9 cellular contexts compared by ENCODE assay signal in the genomic region with DNA sequence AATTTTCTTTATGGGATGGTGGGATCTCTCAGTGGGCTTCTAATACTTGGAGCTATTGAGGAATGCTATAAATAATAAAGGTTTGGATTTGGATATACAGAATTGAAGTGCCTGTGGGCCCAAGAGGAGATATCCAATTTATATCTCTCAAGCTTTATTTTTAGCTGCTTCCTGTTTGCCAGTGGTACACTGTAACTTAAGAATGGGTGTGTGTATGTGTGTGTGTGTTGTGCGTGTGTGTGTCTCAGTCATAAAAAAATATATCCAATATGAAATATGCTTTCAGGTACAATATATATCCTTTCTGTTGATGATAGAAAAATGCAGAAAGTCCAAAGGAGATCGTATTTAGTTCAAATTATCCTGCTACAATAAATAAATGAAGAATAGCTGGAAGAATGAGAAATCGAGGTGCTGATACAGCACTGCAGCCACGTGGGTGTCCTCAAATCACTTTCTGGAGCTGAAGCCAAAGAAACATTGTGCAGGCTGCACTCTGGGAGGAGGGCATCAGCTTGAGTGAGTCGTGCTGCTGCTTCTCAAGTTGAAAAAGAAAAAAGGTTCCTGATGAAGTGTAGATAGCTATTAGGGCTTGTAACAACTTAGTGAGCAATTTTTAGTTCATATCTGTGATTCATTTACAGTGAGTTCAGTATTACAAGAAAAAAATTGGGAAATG. TPM values are rescaled to one million over a fixed set of nuclear protein-coding genes. Genes with fewer than 3 reads are reported as not detected.
DNase-seq lines count a peak whose midpoint lies in the region; ATAC-seq and TF ChIP-seq lines count a peak whose summit lies in the region.
"Had no signal": no experiment of that assay in that cellular context is flagged by ENCODE, and none has a peak within 500 bp of the region (broad histone marks: within the 10 kb centered on the region; RNA-seq: fewer than 3 reads in every experiment).

No MANE protein-coding gene starts in this region.

- ATAC-seq in GM21576 (IDR thresholded peaks at IDR 0.05; ENCODE audit: unreplicated experiment): no peak
- ATAC-seq in effector memory CD8-positive, alpha-beta T cell (replicated peaks): no peak
- ATAC-seq: activated T-helper 17 cell treated with anti-CD3 and anti-CD28 coated beads, Interleukin-2, amount 50 U/mL, for 72 hours had no signal

- H3K4me1 Mint-ChIP-seq in brain: peaks cover 47% of the 10 kb centered on the region
- peaks cover 59% of the 10 kb centered on the region for H3K4me1 Mint-ChIP-seq in type B pancreatic cell (ENCODE audit: unreplicated experiment)
- H3K4me1 Mint-ChIP-seq in effector memory CD8-positive, alpha-beta T cell (ENCODE audit: low read depth in 2 of 2): peaks cover 0 to 2% of the 10 kb centered on the region in 2 donors
- H3K4me1 Mint-ChIP-seq: activated T-helper 17 cell treated with anti-CD3 and anti-CD28 coated beads, Interleukin-2, amount 50 U/mL, for 72 hours had no signal

- peak; percentile 14 for DNase-seq in NCI-H2196 (lab: John Stamatoyannopoulos, UW; ENCODE audit: unreplicated experiment)
- no peak for DNase-seq in NCI-H2196 treated with DMSO at 0.1 percent for 48 hours (lab: John Stamatoyannopoulos, UW; ENCODE audit: unreplicated experiment)
- DNase-seq in kidney tubule cell (ENCODE audit: low spot score): peak; percentile 42
- DNase-seq in type B pancreatic cell (ENCODE audit: extremely low spot score, unreplicated experiment): no peak
- DNase-seq in HuH-7.5 (ENCODE audit: low spot score): no peak
- DNase-seq in effector memory CD8-positive, alpha-beta T cell: no peak

- H3K9me3 Mint-ChIP-seq in brain (no peaks in the 10 kb centered on the region), type B pancreatic cell (no peaks in the 10 kb centered on the region)
- no peaks in the 10 kb centered on the region for H3K9me3 Mint-ChIP-seq in effector memory CD8-positive, alpha-beta T cell
- H3K9me3 Mint-ChIP-seq: activated T-helper 17 cell treated with anti-CD3 and anti-CD28 coated beads, Interleukin-2, amount 50 U/mL, for 72 hours had no signal

- TF ChIP-seq CTCF in brain (conservative IDR thresholded peaks at IDR 0.05) (no peak), type B pancreatic cell (conservative IDR thresholded peaks at IDR 0.05) (no peak)

- H3K27ac Mint-ChIP-seq in brain (peak overlapping the region in 3 of 5 experiments; percentile 18 to 72 (median 58)), type B pancreatic cell (no peak overlapping the region)
- H3K27ac Mint-ChIP-seq in effector memory CD8-positive, alpha-beta T cell: no peak overlapping the region
- H3K27ac Mint-ChIP-seq: activated T-helper 17 cell treated with anti-CD3 and anti-CD28 coated beads, Interleukin-2, amount 50 U/mL, for 72 hours had no signal

- H3K4me3 Mint-ChIP-seq in brain: peak overlapping the region in 3 of 5 experiments; percentile 13 to 31 (median 23)
- peak overlapping the region; percentile 30 for H3K4me3 Mint-ChIP-seq in type B pancreatic cell
- no peak overlapping the region for H3K4me3 Mint-ChIP-seq in effector memory CD8-positive, alpha-beta T cell
- H3K4me3 Mint-ChIP-seq: activated T-helper 17 cell treated with anti-CD3 and anti-CD28 coated beads, Interleukin-2, amount 50 U/mL, for 72 hours had no signal

- H3K27me3 Mint-ChIP-seq in brain: no peaks in the 10 kb centered on the region
- H3K27me3 Mint-ChIP-seq in type B pancreatic cell: no peaks in the 10 kb centered on the region
- peaks cover 0 to 8% of the 10 kb centered on the region in 2 donors for H3K27me3 Mint-ChIP-seq in effector memory CD8-positive, alpha-beta T cell
- H3K27me3 Mint-ChIP-seq: activated T-helper 17 cell treated with anti-CD3 and anti-CD28 coated beads, Interleukin-2, amount 50 U/mL, for 72 hours had no signal

- H3K36me3 Mint-ChIP-seq in brain (peaks cover 17% of the 10 kb centered on the region), type B pancreatic cell (peaks cover 27% of the 10 kb centered on the region)
- H3K36me3 Mint-ChIP-seq in effector memory CD8-positive, alpha-beta T cell (ENCODE audit: insufficient read depth): peaks cover 3% of the 10 kb centered on the region

RNA-seq across cellular contexts. Expression of gene DSE, which starts 40.3 kb away (rescaled TPM):
- polyA plus RNA-seq in brain (ENCODE audit: insufficient read depth, low read depth, low replicate concordance): 9.8 TPM
- total RNA-seq in type B pancreatic cell (ENCODE audit: low replicate concordance): 16.7 and 80.5 TPM in 2 replicates

RNA-seq across cellular contexts. Expression of gene CALHM6, which starts 50.1 kb away (rescaled TPM):
- 1.2 TPM for polyA plus RNA-seq in brain (ENCODE audit: insufficient read depth, low read depth, low replicate concordance)
- total RNA-seq in type B pancreatic cell (ENCODE audit: low replicate concordance): 0.99 and 1.6 TPM in 2 replicates

Comparison
In these comparisons a context has a peak if more than half of its experiments do, and no peak if none do; other contexts are left out.
1. DNase-seq: peak in NCI-H2196 (single experiment) and kidney tubule cell (single experiment); none in NCI-H2196 treated with DMSO at 0.1 percent for 48 hours (single experiment), type B pancreatic cell (single experiment), HuH-7.5 (single experiment) and effector memory CD8-positive, alpha-beta T cell (0 of 3).
2. H3K27ac Mint-ChIP-seq: peak in brain (3 of 5); none in type B pancreatic cell (single experiment) and effector memory CD8-positive, alpha-beta T cell (0 of 2).
3. H3K4me3 Mint-ChIP-seq: peak in brain (3 of 5) and type B pancreatic cell (single experiment); none in effector memory CD8-positive, alpha-beta T cell (0 of 2).